2 cellular contexts compared by ENCODE assay signal in the genomic region with DNA sequence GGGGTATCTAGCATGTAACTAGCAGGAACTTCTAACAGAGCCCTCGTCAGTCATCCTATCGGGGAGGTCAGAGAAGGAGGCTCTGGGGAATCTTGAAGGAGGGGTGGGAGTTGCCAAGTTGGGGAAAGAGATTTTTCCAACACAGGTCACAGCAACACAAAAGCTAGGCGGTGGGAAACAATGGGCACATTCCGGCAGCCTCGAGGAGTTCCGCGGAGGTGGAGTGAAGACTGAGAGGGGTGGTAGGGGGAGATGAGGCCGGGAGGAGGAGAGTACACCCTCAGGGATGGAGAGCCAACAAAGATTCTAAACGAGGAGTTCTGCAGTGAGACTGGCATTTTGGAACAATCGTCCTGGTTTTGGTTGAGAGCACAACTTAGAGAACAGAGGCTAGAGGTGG.
TF ChIP-seq lines count a peak whose summit lies in the region.

No MANE protein-coding gene starts in this region.

TF ChIP-seq in GM23338, 12 proteins besides CTCF, POLR2A, EP300 and RAD21:
- no peak for TF ChIP-seq EZH2phosphoT487 (IDR thresholded peaks at IDR 0.05; ENCODE audit: unreplicated experiment)
- no peak for TF ChIP-seq REST (IDR thresholded peaks at IDR 0.05; ENCODE audit: unreplicated experiment)
- TF ChIP-seq ZNF114 (CRISPR knock-in tag; IDR thresholded peaks at IDR 0.05): no peak
- TF ChIP-seq ZNF331 (CRISPR knock-in tag; IDR thresholded peaks at IDR 0.05; ENCODE audit: low read depth): no peak
- TF ChIP-seq NANOG (IDR thresholded peaks at IDR 0.05; ENCODE audit: borderline replicate concordance): no peak
- no peak for TF ChIP-seq JUNB (IDR thresholded peaks at IDR 0.05; ENCODE audit: unreplicated experiment)
TF ChIP-seq in GM23338: peak in this region for 0.

TF ChIP-seq in H1, 55 proteins besides CTCF, POLR2A, EP300 and RAD21:
- TF ChIP-seq SP1 (IDR thresholded peaks at IDR 0.05; ENCODE audit: low read depth, low read length): no peak
- TF ChIP-seq FOSL1 (IDR thresholded peaks at IDR 0.05; ENCODE audit: insufficient read depth, low read depth, low read length): no peak
- no peak for TF ChIP-seq PHF8 (conservative IDR thresholded peaks at IDR 0.05; ENCODE audit: low read depth, low read length)
- no peak for TF ChIP-seq EZH2 (IDR thresholded peaks at IDR 0.05; ENCODE audit: low read depth, low read length, severe bottlenecking)
- no peak for TF ChIP-seq NANOG (IDR thresholded peaks at IDR 0.05; ENCODE audit: insufficient read depth, low read depth, low read length, poor library complexity, severe bottlenecking)
- TF ChIP-seq CEBPB (IDR thresholded peaks at IDR 0.05; ENCODE audit: low read depth, low read length): no peak
- TF ChIP-seq TBP (IDR thresholded peaks at IDR 0.05; ENCODE audit: low read depth, low read length): no peak
